8 cellular contexts compared by ENCODE assay signal in genomic region chr7:48035301-48035966, GRCh38. TPM values are rescaled to one million over a fixed set of nuclear protein-coding genes. Genes with fewer than 3 reads are reported as not detected.
DNase-seq lines count a peak whose midpoint lies in the region; ATAC-seq lines count a peak whose summit lies in the region.

TSS of gene C7orf57 (plus strand) at chr7:48035543. CDS start at chr7:48036309, 766 bp downstream.

- H3K36me3 ChIP-seq in SJSA1: no peaks in the 10 kb centered on the region
- no peaks in the 10 kb centered on the region for H3K36me3 ChIP-seq in subcutaneous abdominal adipose tissue (ENCODE audit: control insufficient read depth in 5 of 5, insufficient read depth in 5 of 5, low read length in 5 of 5)

- H3K9me3 Mint-ChIP-seq in activated naive CD4-positive, alpha-beta T cell treated with anti-CD3 and anti-CD28 coated beads, Interleukin-2, amount 50 U/mL, for 24 hours: no peaks in the 10 kb centered on the region

- ATAC-seq in GM21576 (IDR thresholded peaks at IDR 0.05; ENCODE audit: unreplicated experiment): peak; percentile 99

- peak within 1 kb of the TSS; percentile 44 for H3K27ac Mint-ChIP-seq in activated naive CD4-positive, alpha-beta T cell treated with anti-CD3 and anti-CD28 coated beads, Interleukin-2, amount 50 U/mL, for 24 hours

- intact Hi-C loops in head of caudate nucleus (cut with DNase I): no loop called here

- H3K4me3 ChIP-seq in SJSA1 (peak within 1 kb of the TSS; percentile 48), subcutaneous abdominal adipose tissue (ENCODE audit: low read depth in 1 of 5, low read length in 5 of 5) (peak within 1 kb of the TSS; percentile 54 to 76 (median 70))

- peak within 1 kb of the TSS; percentile 89 for H3K4me3 Mint-ChIP-seq in activated naive CD4-positive, alpha-beta T cell treated with anti-CD3 and anti-CD28 coated beads, Interleukin-2, amount 50 U/mL, for 24 hours

- no peaks in the 10 kb centered on the region for H3K27me3 ChIP-seq in SJSA1 (replicated peaks)
- peaks cover 3 to 14% (median 11%) of the 10 kb centered on the region in 5 donors for H3K27me3 ChIP-seq in subcutaneous abdominal adipose tissue (ENCODE audit: control insufficient read depth in 5 of 5, insufficient read depth in 4 of 5, low read length in 5 of 5)

- H3K27me3 Mint-ChIP-seq in activated naive CD4-positive, alpha-beta T cell treated with anti-CD3 and anti-CD28 coated beads, Interleukin-2, amount 50 U/mL, for 24 hours: peaks cover 3% of the 10 kb centered on the region

- H3K27ac ChIP-seq in SJSA1 (peak within 1 kb of the TSS; percentile 67), subcutaneous abdominal adipose tissue (ENCODE audit: low read depth, low read length) (no peak within 1 kb of the TSS)

- no peaks in the 10 kb centered on the region for H3K36me3 Mint-ChIP-seq in activated naive CD4-positive, alpha-beta T cell treated with anti-CD3 and anti-CD28 coated beads, Interleukin-2, amount 50 U/mL, for 24 hours

- H3K9me3 ChIP-seq in SJSA1 (replicated peaks) (no peaks in the 10 kb centered on the region), subcutaneous abdominal adipose tissue (ENCODE audit: control insufficient read depth in 5 of 5, low read length in 5 of 5) (no peaks in the 10 kb centered on the region)

- DNase-seq in DMS153 treated with DMSO at 0.1 percent for 48 hours (lab: John Stamatoyannopoulos, UW; ENCODE audit: unreplicated experiment) (peak; percentile 86), HuH-7 (ENCODE audit: low spot score) (peak; percentile 88), SJSA1 (ENCODE audit: low read depth in 1 of 2, low spot score in 2 of 2) (peak; percentile 85 to 94), head of caudate nucleus (peak; percentile 80 to 95 (median 90)), occipital lobe (lab: John Stamatoyannopoulos, UW) (peak; percentile 85)

- H3K4me1 ChIP-seq in SJSA1 (replicated peaks) (peaks cover 45% of the 10 kb centered on the region), subcutaneous abdominal adipose tissue (ENCODE audit: control insufficient read depth in 5 of 5, insufficient read depth in 5 of 5, low read length in 5 of 5) (peaks cover 0 to 13% (median 11%) of the 10 kb centered on the region in 5 donors)

- peak within 1 kb of the TSS in 2 of 5 donors; percentile 1 to 18 for H3K9ac ChIP-seq in subcutaneous abdominal adipose tissue (ENCODE audit: low read length in 5 of 5)

- H3K4me1 Mint-ChIP-seq in activated naive CD4-positive, alpha-beta T cell treated with anti-CD3 and anti-CD28 coated beads, Interleukin-2, amount 50 U/mL, for 24 hours: peaks cover 7% of the 10 kb centered on the region

RNA-seq across cellular contexts. Expression of gene C7orf57, which starts in this region (rescaled TPM):
- 0.34 and 3.8 TPM in 2 replicates for total RNA-seq in SJSA1 (2014; rRNA removed; shearing (Covaris generic))
- total RNA-seq in occipital lobe: 0.78 TPM

Comparison
In these comparisons a context has a peak if more than half of its experiments do, and no peak if none do; other contexts are left out.
1. Peak in DNase-seq in occipital lobe; RNA of the gene not detected or under 1 TPM.